Comparison of ENCODE assay signal across 1 cellular context in the genomic region with DNA sequence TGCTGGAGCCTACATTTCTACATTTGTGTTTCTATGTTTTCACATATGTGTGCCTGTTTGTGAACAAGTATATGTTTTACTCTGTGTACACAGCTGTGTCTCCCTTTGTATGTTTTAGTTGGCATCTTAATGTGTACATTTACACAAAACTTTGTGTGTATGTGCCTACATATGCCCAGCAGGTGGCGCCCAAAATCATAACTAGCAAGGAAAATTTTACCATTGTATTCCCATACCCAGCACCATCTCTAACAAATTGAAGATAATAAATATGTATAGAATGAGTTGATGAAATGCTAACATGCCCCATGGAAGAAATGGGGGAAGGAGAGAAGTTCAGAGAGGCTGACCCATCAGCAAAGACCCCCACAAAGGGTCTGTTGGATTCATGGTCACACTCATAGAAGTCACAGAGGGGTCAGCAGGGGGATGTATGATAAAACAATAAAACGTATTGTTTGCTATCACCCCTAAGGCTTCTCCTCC.
TF ChIP-seq lines count a peak whose summit lies in the region.

No MANE protein-coding gene starts in this region.

TF ChIP-seq in HCT116, 20 proteins besides CTCF, POLR2A, EP300 and RAD21 (continued from another document):
- TF ChIP-seq, protein P1, sequence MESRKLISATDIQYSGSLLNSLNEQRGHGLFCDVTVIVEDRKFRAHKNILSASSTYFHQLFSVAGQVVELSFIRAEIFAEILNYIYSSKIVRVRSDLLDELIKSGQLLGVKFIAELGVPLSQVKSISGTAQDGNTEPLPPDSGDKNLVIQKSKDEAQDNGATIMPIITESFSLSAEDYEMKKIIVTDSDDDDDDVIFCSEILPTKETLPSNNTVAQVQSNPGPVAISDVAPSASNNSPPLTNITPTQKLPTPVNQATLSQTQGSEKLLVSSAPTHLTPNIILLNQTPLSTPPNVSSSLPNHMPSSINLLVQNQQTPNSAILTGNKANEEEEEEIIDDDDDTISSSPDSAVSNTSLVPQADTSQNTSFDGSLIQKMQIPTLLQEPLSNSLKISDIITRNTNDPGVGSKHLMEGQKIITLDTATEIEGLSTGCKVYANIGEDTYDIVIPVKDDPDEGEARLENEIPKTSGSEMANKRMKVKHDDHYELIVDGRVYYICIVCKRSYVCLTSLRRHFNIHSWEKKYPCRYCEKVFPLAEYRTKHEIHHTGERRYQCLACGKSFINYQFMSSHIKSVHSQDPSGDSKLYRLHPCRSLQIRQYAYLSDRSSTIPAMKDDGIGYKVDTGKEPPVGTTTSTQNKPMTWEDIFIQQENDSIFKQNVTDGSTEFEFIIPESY (IDR thresholded peaks at IDR 0.05; ENCODE audit: extremely low read depth, insufficient replicate concordance, low read length) = no peak
- TF ChIP-seq MAX (IDR thresholded peaks at IDR 0.05) (no peak), SRF (IDR thresholded peaks at IDR 0.05; ENCODE audit: low read depth) (no peak), CBX3 (IDR thresholded peaks at IDR 0.05; ENCODE audit: low read depth) (no peak), TCF7L2 (IDR thresholded peaks at IDR 0.05; ENCODE audit: borderline replicate concordance, extremely low read depth, insufficient read depth, insufficient read length) (no peak), YY1 (IDR thresholded peaks at IDR 0.05; ENCODE audit: extremely low read depth, insufficient replicate concordance, low read depth, low read length) (no peak), EZH2 (IDR thresholded peaks at IDR 0.05) (no peak), ZFX (IDR thresholded peaks at IDR 0.05) (no peak), EZH2phosphoT487 (IDR thresholded peaks at IDR 0.05; ENCODE audit: borderline replicate concordance) (no peak)
